ENCODE assay signal across 1 cellular context in the genomic region with DNA sequence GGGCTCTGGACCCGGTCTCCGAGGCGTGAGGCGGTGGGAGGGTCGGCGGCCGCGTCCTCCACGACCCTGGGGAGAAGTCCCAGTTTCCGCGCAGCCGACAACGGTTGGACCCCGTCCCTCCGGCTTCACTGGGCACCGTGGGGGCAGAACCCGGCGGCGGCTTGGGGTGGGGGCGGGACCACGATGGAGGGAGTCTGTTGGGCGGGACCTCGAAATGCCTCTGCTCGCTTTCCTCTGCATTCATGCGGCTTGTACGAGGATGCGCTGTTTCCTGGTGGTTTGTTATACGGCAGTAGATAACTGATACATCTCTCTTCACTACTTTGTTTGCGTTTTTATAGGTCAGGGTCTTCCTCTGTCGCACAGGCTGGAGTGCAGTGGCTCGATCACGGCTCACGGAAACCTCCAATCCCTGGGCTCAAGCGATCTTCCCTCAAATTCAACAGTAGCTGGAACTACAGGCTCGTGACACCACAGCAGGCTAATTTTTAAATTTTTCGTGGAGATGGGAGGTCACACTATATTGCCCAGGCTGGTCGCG.
A peak's percentile ranks its signal among the peaks of the same experiment; 100 is the strongest.
TF ChIP-seq lines count a peak whose summit lies in the region.

No MANE protein-coding gene starts in this region.

TF ChIP-seq in H1, 55 proteins besides CTCF, POLR2A, EP300 and RAD21:
- TF ChIP-seq KDM1A (IDR thresholded peaks at IDR 0.05; ENCODE audit: borderline replicate concordance, low read length) (peak; percentile 42; the same call in 1 of the 2 replicates), PHF8 (conservative IDR thresholded peaks at IDR 0.05; ENCODE audit: low read depth, low read length) (peak; percentile 27; the same call in 1 of the 2 replicates), ASH2L (IDR thresholded peaks at IDR 0.05; ENCODE audit: low read length) (peak; percentile 73), SRF (IDR thresholded peaks at IDR 0.05; ENCODE audit: low read depth, low read length) (no peak), SAP30 (IDR thresholded peaks at IDR 0.05; ENCODE audit: insufficient read depth, insufficient replicate concordance, low read length) (no peak), SIX5 (IDR thresholded peaks at IDR 0.05; ENCODE audit: low read depth, low read length) (no peak), KDM4A (IDR thresholded peaks at IDR 0.05; ENCODE audit: low read depth, low read length, severe bottlenecking) (peak; percentile 65), SIN3A (conservative IDR thresholded peaks at IDR 0.05 in 1 of 2, IDR thresholded peaks at IDR 0.05 in 1 of 2; ENCODE audit: low read depth in 1 of 2, low read length in 2 of 2) (0 out of 4 replicates have a peak, but pooled peaks of 1 of the 2 experiments have one; percentile 36), YY1 (IDR thresholded peaks at IDR 0.05; ENCODE audit: low read depth, low read length) (no peak), HDAC6 (IDR thresholded peaks at IDR 0.05; ENCODE audit: low read depth, low read length) (no peak), SP4 (IDR thresholded peaks at IDR 0.05; ENCODE audit: low read length) (0 out of 2 replicates have a peak, but pooled peaks have one; percentile 51), BACH1 (IDR thresholded peaks at IDR 0.05; ENCODE audit: low read length) (no peak)
- TF ChIP-seq, protein P1, sequence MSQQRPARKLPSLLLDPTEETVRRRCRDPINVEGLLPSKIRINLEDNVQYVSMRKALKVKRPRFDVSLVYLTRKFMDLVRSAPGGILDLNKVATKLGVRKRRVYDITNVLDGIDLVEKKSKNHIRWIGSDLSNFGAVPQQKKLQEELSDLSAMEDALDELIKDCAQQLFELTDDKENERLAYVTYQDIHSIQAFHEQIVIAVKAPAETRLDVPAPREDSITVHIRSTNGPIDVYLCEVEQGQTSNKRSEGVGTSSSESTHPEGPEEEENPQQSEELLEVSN (IDR thresholded peaks at IDR 0.05), result peak; percentile 67
